Comparison of ENCODE assay signal across 11 cellular contexts in genomic region chr3:12838179-12838965, GRCh38. TPM values are rescaled to one million over a fixed set of nuclear protein-coding genes. Genes with fewer than 3 reads are reported as not detected.
DNase-seq lines count a peak whose midpoint lies in the region; TF ChIP-seq lines count a peak whose summit lies in the region.
"Had no signal": no experiment of that assay in that cellular context is flagged by ENCODE, and none has a peak within 500 bp of the region (broad histone marks: within the 10 kb centered on the region; RNA-seq: fewer than 3 reads in every experiment).

No MANE protein-coding gene starts in this region.

- no peak overlapping the region for H3K27ac ChIP-seq in mammary epithelial cell (ENCODE audit: insufficient read depth, low read depth, low read length)
- peak overlapping the region; percentile 22 for H3K27ac ChIP-seq in neural progenitor cell
- H3K27ac ChIP-seq: left ventricle myocardium inferior had no signal

- H3K9ac ChIP-seq in Loucy (ENCODE audit: low read depth, low read length, poor library complexity, severe bottlenecking) (peak overlapping the region; percentile 98), mammary epithelial cell (ENCODE audit: insufficient read depth, low read length) (no peak overlapping the region), neural progenitor cell (peak overlapping the region; percentile 31)

- H3K4me2 ChIP-seq in Loucy (ENCODE audit: low read depth, low read length, poor library complexity, severe bottlenecking), result peak overlapping the region; percentile 96
- H3K4me2 ChIP-seq in mammary epithelial cell (ENCODE audit: insufficient read depth, low read depth, low read length), result peak overlapping the region; percentile 86
- peak overlapping the region; percentile 91 for H3K4me2 ChIP-seq in neural progenitor cell

- H3K4me3 ChIP-seq in Loucy (ENCODE audit: low read length, poor library complexity, severe bottlenecking) (peak overlapping the region; percentile 100), mammary epithelial cell (replicated peaks in 1 of 3; ENCODE audit: insufficient read depth in 1 of 3, low read depth in 2 of 3, low read length in 3 of 3) (peak overlapping the region in 1 of 3 experiments; percentile 89), neural progenitor cell (peak overlapping the region; percentile 86)
- H3K4me3 ChIP-seq: left ventricle myocardium inferior had no signal

- peak; percentile 34 for DNase-seq in EH (ENCODE audit: low read depth)
- DNase-seq in mammary epithelial cell, result no peak
- no peak for DNase-seq in neural progenitor cell (ENCODE audit: low spot score)
- no peak for DNase-seq in NCI-H1048 (lab: John Stamatoyannopoulos, UW)
- no peak for DNase-seq in DMS153 (lab: John Stamatoyannopoulos, UW)
- DNase-seq in central memory CD4-positive, alpha-beta T cell, result no peak
- DNase-seq: effector memory CD4-positive, alpha-beta T cell; GOT3; left ventricle myocardium inferior; substantia nigra had no signal

- H3K4me1 ChIP-seq in Loucy (ENCODE audit: insufficient read depth, low read length, poor library complexity, severe bottlenecking) (peaks cover 28% of the 10 kb centered on the region), mammary epithelial cell (ENCODE audit: insufficient read depth, low read length) (peaks cover 23% of the 10 kb centered on the region), neural progenitor cell (peaks cover 31% of the 10 kb centered on the region)

- peaks cover 5% of the 10 kb centered on the region for H3K27me3 Mint-ChIP-seq in neural progenitor cell (ENCODE audit: insufficient read depth, low read depth)

- peaks cover 25% of the 10 kb centered on the region for H3K4me1 Mint-ChIP-seq in neural progenitor cell

- H2AFZ ChIP-seq in Loucy (ENCODE audit: low read length) (no peak overlapping the region), mammary epithelial cell (ENCODE audit: low read depth, low read length) (no peak overlapping the region), neural progenitor cell (replicated peaks) (no peak overlapping the region)

- no peaks in the 10 kb centered on the region for H3K9me3 ChIP-seq in Loucy (ENCODE audit: insufficient read depth, low read depth, low read length)
- no peaks in the 10 kb centered on the region for H3K9me3 ChIP-seq in mammary epithelial cell (replicated peaks; ENCODE audit: insufficient read depth, low read length)
- no peaks in the 10 kb centered on the region for H3K9me3 ChIP-seq in neural progenitor cell (ENCODE audit: low read depth)
- H3K9me3 ChIP-seq: left ventricle myocardium inferior had no signal

- peaks cover 47% of the 10 kb centered on the region for H3K36me3 Mint-ChIP-seq in neural progenitor cell

- H4K20me1 ChIP-seq in Loucy (ENCODE audit: insufficient read depth, low read length, poor library complexity, severe bottlenecking) (peaks cover 68% of the 10 kb centered on the region), mammary epithelial cell (ENCODE audit: insufficient read depth, low read length) (peaks cover 21% of the 10 kb centered on the region), neural progenitor cell (ENCODE audit: low read depth) (peaks cover 77% of the 10 kb centered on the region)

- in situ Hi-C loops in mammary epithelial cell (cut with MboI; ENCODE audit: low sequenced_read_pairs in 2 of 2), result no loop called here

- CTCF ChIA-PET in mammary epithelial cell (lab: Charles Lee; ENCODE audit: low non-redundant PET), result no interaction called here

- no peaks in the 10 kb centered on the region for H3K9me3 Mint-ChIP-seq in neural progenitor cell

- no peaks in the 10 kb centered on the region for H3F3A ChIP-seq in Loucy (ENCODE audit: low read depth)
- peaks cover 51% of the 10 kb centered on the region for H3F3A ChIP-seq in neural progenitor cell (ENCODE audit: low read depth)

- H3K36me3 ChIP-seq in Loucy (ENCODE audit: insufficient read depth, low read length) (peaks cover 68% of the 10 kb centered on the region), mammary epithelial cell (ENCODE audit: insufficient read depth, low read length) (peaks cover 40% of the 10 kb centered on the region), neural progenitor cell (peaks cover 23% of the 10 kb centered on the region)

- BruUV-seq in mammary epithelial cell (replicated peaks; lab: Mats Ljungman, UMichigan), result no TSS peak

- H3K27me3 ChIP-seq in Loucy (ENCODE audit: insufficient read depth, low read length, poor library complexity, severe bottlenecking) (peaks cover 11% of the 10 kb centered on the region), mammary epithelial cell (ENCODE audit: insufficient read depth, low read length) (no peaks in the 10 kb centered on the region), neural progenitor cell (no peaks in the 10 kb centered on the region)

- TF ChIP-seq CTCF in Loucy (conservative IDR thresholded peaks at IDR 0.05; ENCODE audit: low read length) (no peak), mammary epithelial cell (conservative IDR thresholded peaks at IDR 0.05 in 1 of 2, IDR thresholded peaks at IDR 0.05 in 1 of 2; ENCODE audit: extremely low read depth in 1 of 2, insufficient read depth in 1 of 2, low read depth in 1 of 2, low read length in 2 of 2) (no peak), neural progenitor cell (IDR thresholded peaks at IDR 0.05) (no peak)

- no peak overlapping the region for H3K27ac Mint-ChIP-seq in neural progenitor cell

- H3K9me2 ChIP-seq in Loucy (replicated peaks; ENCODE audit: low read depth, low read length), result no peaks in the 10 kb centered on the region

- intact Hi-C loops in mammary epithelial cell (cut with micrococcal nuclease), result no loop called here

- peak overlapping the region; percentile 97 for H3K4me3 Mint-ChIP-seq in neural progenitor cell

- WGBS in mammary epithelial cell (ENCODE audit: low coverage, missing lambda C conversion rate), result 65% methylated on average over 13 of the region's 13 CpGs

- H3K79me2 ChIP-seq in Loucy (ENCODE audit: insufficient read depth, low read length), result peaks cover 72% of the 10 kb centered on the region
- H3K79me2 ChIP-seq in mammary epithelial cell (ENCODE audit: insufficient read depth, low read length), result peaks cover 70% of the 10 kb centered on the region
- peaks cover 54% of the 10 kb centered on the region for H3K79me2 ChIP-seq in neural progenitor cell (ENCODE audit: low read depth)

- dilution Hi-C loops in mammary epithelial cell (cut with HindIII; ENCODE audit: low sequenced_read_pairs), result no loop called here

RNA-seq across cellular contexts. Expression of gene RPL32, which starts 3.0 kb away (rescaled TPM):
- 1,000 to 10,000 TPM in 1 of 2 donors, 100 to 1,000 TPM in 1; 686 to 1,631 TPM for total RNA-seq in mammary epithelial cell
- polyA plus RNA-seq in mammary epithelial cell, result 2,092 TPM
- polyA minus RNA-seq in mammary epithelial cell, result 770 TPM
- 1,028 and 2,309 TPM in 2 replicates for total RNA-seq in neural progenitor cell (ENCODE audit: low replicate concordance)

RNA-seq across cellular contexts. Expression of gene CAND2, which starts 41.9 kb away (rescaled TPM):
- total RNA-seq in mammary epithelial cell (1 to 10 TPM in 1 of 2 donors, under 1 TPM in 1; 0.42 to 1.7 TPM), neural progenitor cell (ENCODE audit: low replicate concordance) (2.4 and 6.9 TPM in 2 replicates)
- polyA plus RNA-seq in mammary epithelial cell, result 0.19 TPM
- not detected for polyA minus RNA-seq in mammary epithelial cell
